ENCODE assay signal across 31 cellular contexts in the genomic region with DNA sequence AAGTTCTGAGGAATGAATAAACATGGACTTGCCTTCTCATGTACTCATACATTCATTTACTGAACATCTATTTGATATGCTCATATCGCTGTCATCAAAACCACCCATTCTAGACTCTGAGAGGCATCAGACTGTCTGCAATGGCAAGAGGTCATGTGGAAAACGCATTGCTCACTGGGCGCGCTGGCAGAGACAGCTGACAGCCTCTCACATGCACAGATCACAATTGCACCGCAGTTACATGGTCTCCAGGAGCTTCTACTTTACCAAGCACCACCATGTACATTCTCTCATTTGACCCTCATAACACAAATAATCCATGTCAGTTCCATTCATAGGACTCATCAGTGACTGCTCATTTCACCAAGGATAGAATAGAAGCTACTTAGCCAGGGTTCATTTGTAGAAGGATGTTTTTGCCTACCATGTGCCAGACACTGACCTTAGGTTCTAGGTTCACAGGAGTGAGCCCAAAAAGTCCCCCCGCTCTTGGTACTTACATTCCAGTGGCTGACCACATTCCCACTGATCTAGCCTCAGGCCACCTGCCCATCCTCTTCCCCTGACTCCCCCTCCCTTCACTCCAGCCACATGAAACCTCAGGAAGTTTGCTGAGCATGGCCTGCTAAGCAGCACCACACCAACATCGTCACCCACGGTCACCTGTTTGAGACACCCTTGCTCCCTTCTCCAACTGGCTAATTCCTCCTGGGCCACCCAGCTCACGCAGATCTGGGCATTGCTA. TPM values are rescaled to one million over a fixed set of nuclear protein-coding genes. Genes with fewer than 3 reads are reported as not detected.
A peak's percentile ranks its signal among the peaks of the same experiment; 100 is the strongest.
DNase-seq lines count a peak whose midpoint lies in the region; ATAC-seq and TF ChIP-seq lines count a peak whose summit lies in the region.
"Had no signal": no experiment of that assay in that cellular context is flagged by ENCODE, and none has a peak within 500 bp of the region (broad histone marks: within the 10 kb centered on the region; RNA-seq: fewer than 3 reads in every experiment).

No MANE protein-coding gene starts in this region.

- no peak overlapping the region for H3K27ac ChIP-seq in aorta (ENCODE audit: low read depth in 1 of 2, low read length in 2 of 2)
- H3K27ac ChIP-seq in testis: no peak overlapping the region
- H3K27ac ChIP-seq: esophagus muscularis mucosa, heart right ventricle, lower lobe of right lung, ovary, vagina had no signal

- no peak for TF ChIP-seq CTCF in testis (IDR thresholded peaks at IDR 0.05)

- ATAC-seq in aorta (ENCODE audit: low FRiP score): no peak
- no peak for ATAC-seq in HG03135 (IDR thresholded peaks at IDR 0.05; ENCODE audit: unreplicated experiment)
- ATAC-seq: activated naive CD8-positive, alpha-beta T cell treated with anti-CD3 and anti-CD28 coated beads, Interleukin-2, amount 50 U/mL, for 24 hours; heart right ventricle; lower lobe of right lung; mucosa of descending colon; stimulated activated naive CD8-positive, alpha-beta T cell treated with anti-CD3 and anti-CD28 coated beads, Interleukin-15, Interleukin-2, amounts not matched to agents 100 U/mL and 50 U/mL, for 24 hours had no signal

- peak; percentile 10 for DNase-seq in A172 (ENCODE audit: low spot score)
- DNase-seq in H4 (ENCODE audit: low spot score): peak; percentile 20
- DNase-seq in SW480 (ENCODE audit: low spot score): peak; percentile 47
- peak; percentile 59 for DNase-seq in islet precursor cell
- no peak for DNase-seq in aorta
- no peak for DNase-seq in erythroblast (lab: John Stamatoyannopoulos, UW)
- DNase-seq in testis: no peak
- DNase-seq: activated CD4-positive, alpha-beta T cell treated with anti-CD3 and anti-CD28 coated beads, Interleukin-2, amount 50 U/mL, for 4 hours; activated CD4-positive, CD25-positive, alpha-beta regulatory T cell; activated naive CD4-positive, alpha-beta T cell; activated naive CD8-positive, alpha-beta T cell treated with anti-CD3 and anti-CD28 coated beads, Interleukin-2, amount 50 U/mL, for 24 hours; CD4-positive, alpha-beta T cell; DMS79 treated with DMSO at 0.1 percent for 48 hours; foreskin fibroblast; H7; heart right ventricle; lower lobe of right lung; mucosa of descending colon; NCI-H1048; NCI-H1694; NCI-H446; NCI-H774; nephron progenitor cell; ovary; stimulated activated naive CD8-positive, alpha-beta T cell treated with anti-CD3 and anti-CD28 coated beads, Interleukin-15, Interleukin-2, amounts not matched to agents 100 U/mL and 50 U/mL, for 24 hours; T-helper 1 cell had no signal

- H3K4me1 ChIP-seq in aorta (ENCODE audit: control insufficient read depth in 1 of 2, insufficient read depth in 2 of 2, low read length in 2 of 2): no peaks in the 10 kb centered on the region
- H3K4me1 ChIP-seq in testis: no peaks in the 10 kb centered on the region
- H3K4me1 ChIP-seq: lower lobe of right lung, vagina had no signal

- H3K27me3 ChIP-seq in aorta (ENCODE audit: control insufficient read depth in 1 of 2, insufficient read depth in 2 of 2, low read length in 1 of 2) (no peaks in the 10 kb centered on the region), testis (no peaks in the 10 kb centered on the region)
- H3K27me3 ChIP-seq: esophagus muscularis mucosa, heart right ventricle, ovary, vagina had no signal

- TF ChIP-seq POLR2A in erythroblast (IDR thresholded peaks at IDR 0.05; ENCODE audit: low read length) (no peak), testis (IDR thresholded peaks at IDR 0.05) (no peak)

- H3K9me3 ChIP-seq in aorta (ENCODE audit: control insufficient read depth, low read length): no peaks in the 10 kb centered on the region
- no peaks in the 10 kb centered on the region for H3K9me3 ChIP-seq in testis
- H3K9me3 ChIP-seq: esophagus muscularis mucosa, heart right ventricle, lower lobe of right lung, mucosa of descending colon, ovary, vagina had no signal

- 93 to 96% methylated on average over 9 of the region's 9 CpGs for WGBS in aorta, 2 donors
- WGBS in testis, 2 donors: 74 to 95% methylated on average over 9 of the region's 9 CpGs

- intact Hi-C loops in aorta (cut with DNase I): no loop called here
- intact Hi-C loops in testis (cut with DNase I; ENCODE audit: low total_unique reads): no loop called here

- H3K4me3 ChIP-seq in aorta (ENCODE audit: low read length in 2 of 2) (no peak overlapping the region), testis (no peak overlapping the region)
- H3K4me3 ChIP-seq: esophagus muscularis mucosa, heart right ventricle, lower lobe of right lung, mucosa of descending colon, ovary, smooth muscle cell, vagina had no signal

- no peaks in the 10 kb centered on the region for H3K36me3 ChIP-seq in aorta (ENCODE audit: control insufficient read depth in 1 of 2, insufficient read depth in 2 of 2, low read length in 1 of 2)
- H3K36me3 ChIP-seq in testis (ENCODE audit: low read depth, missing control alignments): no peaks in the 10 kb centered on the region
- H3K36me3 ChIP-seq: esophagus muscularis mucosa, heart right ventricle, lower lobe of right lung, ovary, vagina had no signal

RNA-seq across cellular contexts. Expression of a gene that starts 6.1 kb away (rescaled TPM):
- total RNA-seq in A172 (2014; rRNA removed; shearing (Covaris generic)): not detected in 2 replicates
- total RNA-seq in H4 (2014; rRNA removed; shearing (Covaris generic)): 0.06 TPM in 1 of 2 replicates, not detected in the other
- total RNA-seq in aorta (1 to 10 TPM; 2.4 to 4.8 TPM), testis (under 1 TPM; 0.37 to 0.39 TPM)
- polyA plus RNA-seq in aorta (not detected), testis (ENCODE audit: insufficient read depth, low read depth, low replicate concordance) (0.80 TPM)
- total RNA-seq: kidney epithelial cell, smooth muscle cell had no signal

Comparison
In these comparisons a context has a peak if more than half of its experiments do, and no peak if none do; other contexts are left out.
1. DNase-seq: peak in A172 (single experiment), H4 (single experiment), SW480 (single experiment) and islet precursor cell (single experiment); none in aorta (0 of 2), erythroblast (0 of 2) and testis (single experiment).